In the genomic region with DNA sequence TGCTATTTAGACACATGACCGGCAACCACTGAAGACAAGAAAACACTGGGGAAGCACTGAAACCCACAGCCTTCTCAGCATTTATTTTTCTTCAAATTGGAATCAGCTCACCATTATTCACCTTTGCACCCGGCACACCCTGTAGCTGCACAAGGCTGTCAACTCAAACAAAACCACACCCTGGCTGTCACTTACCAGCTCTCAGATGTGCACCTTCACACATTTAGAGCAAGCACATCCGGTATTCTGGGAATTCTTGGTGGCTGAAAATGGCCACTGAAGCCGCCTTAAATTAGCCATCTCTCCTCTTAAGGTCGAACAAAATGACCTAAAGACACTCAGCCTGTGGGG, we compare ENCODE assay signal across 1 cellular context.
TF ChIP-seq lines count a peak whose summit lies in the region.

No MANE protein-coding gene starts in this region.

TF ChIP-seq in WTC11, 78 proteins besides CTCF, POLR2A, EP300 and RAD21 (continued from another document):
- TF ChIP-seq, protein P1, sequence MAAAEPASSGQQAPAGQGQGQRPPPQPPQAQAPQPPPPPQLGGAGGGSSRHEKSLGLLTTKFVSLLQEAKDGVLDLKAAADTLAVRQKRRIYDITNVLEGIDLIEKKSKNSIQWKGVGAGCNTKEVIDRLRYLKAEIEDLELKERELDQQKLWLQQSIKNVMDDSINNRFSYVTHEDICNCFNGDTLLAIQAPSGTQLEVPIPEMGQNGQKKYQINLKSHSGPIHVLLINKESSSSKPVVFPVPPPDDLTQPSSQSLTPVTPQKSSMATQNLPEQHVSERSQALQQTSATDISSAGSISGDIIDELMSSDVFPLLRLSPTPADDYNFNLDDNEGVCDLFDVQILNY (CRISPR knock-in tag; IDR thresholded peaks at IDR 0.05): no peak
- TF ChIP-seq SMAD4 (CRISPR knock-in tag; IDR thresholded peaks at IDR 0.05) (no peak), ZNF671 (CRISPR knock-in tag; IDR thresholded peaks at IDR 0.05) (no peak), EMX1 (CRISPR knock-in tag; IDR thresholded peaks at IDR 0.05) (no peak)
- TF ChIP-seq, protein P2, sequence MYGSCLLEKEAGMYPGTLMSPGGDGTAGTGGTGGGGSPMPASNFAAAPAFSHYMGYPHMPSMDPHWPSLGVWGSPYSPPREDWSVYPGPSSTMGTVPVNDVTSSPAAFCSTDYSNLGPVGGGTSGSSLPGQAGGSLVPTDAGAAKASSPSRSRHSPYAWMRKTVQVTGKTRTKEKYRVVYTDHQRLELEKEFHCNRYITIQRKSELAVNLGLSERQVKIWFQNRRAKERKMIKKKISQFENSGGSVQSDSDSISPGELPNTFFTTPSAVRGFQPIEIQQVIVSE (CRISPR knock-in tag; IDR thresholded peaks at IDR 0.05; ENCODE audit: borderline replicate concordance): no peak
